12 cellular contexts compared by ENCODE assay signal in the genomic region with DNA sequence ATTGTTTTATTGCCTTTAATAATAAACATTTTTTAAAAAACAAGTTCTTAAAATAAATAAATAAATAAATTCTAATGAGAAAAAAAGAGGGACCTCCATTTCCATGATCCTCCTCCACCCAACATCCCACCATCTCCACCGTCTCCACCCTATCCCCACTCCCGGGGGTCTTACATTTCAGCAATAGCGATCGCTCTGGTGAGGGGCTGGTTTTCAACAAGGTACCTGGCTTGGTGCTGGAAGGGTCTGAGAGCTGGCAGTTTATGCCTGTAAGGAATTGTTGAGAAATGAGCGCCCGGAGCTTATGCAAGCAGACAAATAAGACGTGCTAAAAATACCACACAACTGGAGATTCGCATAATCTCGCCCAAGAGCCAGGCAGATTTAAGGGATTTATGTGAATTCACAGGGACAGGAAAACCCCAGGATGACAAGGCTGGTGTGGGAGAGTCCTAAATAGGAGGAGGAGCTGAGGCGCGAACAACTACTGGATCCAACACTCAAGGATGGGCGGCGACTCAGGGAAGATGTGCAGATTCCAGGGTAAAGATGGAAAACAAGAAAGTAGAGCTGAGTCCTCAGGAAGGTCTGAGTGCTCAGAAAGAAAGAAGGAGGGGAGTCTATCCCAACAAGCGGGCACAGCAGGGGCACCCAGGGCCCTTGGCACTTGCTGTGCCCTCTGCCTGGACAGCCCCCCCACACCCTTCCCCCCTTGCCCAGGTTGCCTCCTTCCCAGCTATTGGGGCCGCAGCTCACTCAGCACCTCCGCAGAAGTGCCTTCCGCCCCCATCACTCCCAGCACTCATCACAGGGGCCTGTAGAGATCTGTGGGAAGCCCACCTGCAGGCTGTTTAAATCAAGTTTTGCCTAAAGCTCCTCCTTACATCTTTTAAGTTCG. TPM values are rescaled to one million over a fixed set of nuclear protein-coding genes. Genes with fewer than 3 reads are reported as not detected.
DNase-seq lines count a peak whose midpoint lies in the region; ATAC-seq, FAIRE-seq and TF ChIP-seq lines count a peak whose summit lies in the region.
"Had no signal": no experiment of that assay in that cellular context is flagged by ENCODE, and none has a peak within 500 bp of the region (broad histone marks: within the 10 kb centered on the region; RNA-seq: fewer than 3 reads in every experiment).

No MANE protein-coding gene starts in this region.

- peak overlapping the region; percentile 11 for H3K4me2 ChIP-seq in astrocyte (ENCODE audit: low read length)
- H3K4me2 ChIP-seq: PC-9 had no signal

- intact Hi-C loops in esophagus muscularis mucosa (cut with DNase I): no loop called here

- H3K36me3 ChIP-seq in H7 (replicated peaks; ENCODE audit: control insufficient read depth, insufficient read depth, low read length) (peaks cover 1% of the 10 kb centered on the region; the same call in 1 of the 2 replicates), astrocyte (ENCODE audit: insufficient read depth, low read length) (no peaks in the 10 kb centered on the region), esophagus muscularis mucosa (peaks cover 0 to 27% (median 0%) of the 10 kb centered on the region in 4 donors)
- H3K36me3 ChIP-seq: breast epithelium had no signal

- POLR2A ChIA-PET in AG04449 (lab: Yijun Ruan, JAX): no interaction called here

- no peaks in the 10 kb centered on the region for H3K9me3 Mint-ChIP-seq in astrocyte (ENCODE audit: unreplicated experiment)

- no peak for TF ChIP-seq EP300 in esophagus muscularis mucosa (IDR thresholded peaks at IDR 0.05)

- 64% methylated on average over 18 of the region's 18 CpGs for WGBS in esophagus muscularis mucosa

- H2AFZ ChIP-seq in astrocyte (ENCODE audit: low read depth, low read length): no peak overlapping the region
- H2AFZ ChIP-seq: PC-9 had no signal

- H3K9me3 ChIP-seq in astrocyte (ENCODE audit: insufficient read depth, low read depth, low read length) (no peaks in the 10 kb centered on the region), esophagus muscularis mucosa (no peaks in the 10 kb centered on the region)
- H3K9me3 ChIP-seq: breast epithelium had no signal

- DNase-seq in AG04449 (ENCODE audit: low read depth, low spot score) (peak; percentile 16), H7 (peak; percentile 85), astrocyte (ENCODE audit: low read depth) (no peak), left kidney (ENCODE audit: low read depth, low spot score) (peak; percentile 44), esophagus muscularis mucosa (ENCODE audit: extremely low spot score) (no peak)
- DNase-seq: NCI-H2029, PC-9 had no signal

- H4K20me1 ChIP-seq in astrocyte (ENCODE audit: insufficient read depth, low read length): no peaks in the 10 kb centered on the region

- no peak for TF ChIP-seq POLR2A in esophagus muscularis mucosa (IDR thresholded peaks at IDR 0.05; ENCODE audit: low read depth)

- peaks cover 5% of the 10 kb centered on the region for H3K27me3 Mint-ChIP-seq in astrocyte (ENCODE audit: low read depth, unreplicated experiment)

- H3K27me3 ChIP-seq in H7 (ENCODE audit: control insufficient read depth, insufficient read depth, low read length) (peaks cover 3% of the 10 kb centered on the region; the same call in 1 of the 2 replicates), astrocyte (ENCODE audit: insufficient read depth, low read length) (no peaks in the 10 kb centered on the region), esophagus muscularis mucosa (peaks cover 0 to 11% (median 0%) of the 10 kb centered on the region in 4 donors)
- H3K27me3 ChIP-seq: breast epithelium had no signal

- no peak overlapping the region for H3K9ac ChIP-seq in astrocyte (ENCODE audit: low read length)

- H3K4me3 Mint-ChIP-seq in astrocyte (ENCODE audit: unreplicated experiment): no peak overlapping the region

- peaks cover 3% of the 10 kb centered on the region for H3K4me1 ChIP-seq in astrocyte (ENCODE audit: insufficient read depth, low read length)
- H3K4me1 ChIP-seq in esophagus muscularis mucosa: peaks cover 7 to 12% (median 9%) of the 10 kb centered on the region in 4 donors
- H3K4me1 ChIP-seq: breast epithelium had no signal

- H3K4me3 ChIP-seq in AG04449 (ENCODE audit: low read depth, low read length) (no peak overlapping the region), H7 (ENCODE audit: insufficient read depth, low read depth, low read length) (peak overlapping the region; percentile 5; the same call in 1 of the 2 replicates), astrocyte (ENCODE audit: insufficient read depth, low read depth, low read length) (no peak overlapping the region), esophagus muscularis mucosa (no peak overlapping the region)
- H3K4me3 ChIP-seq: breast epithelium, PC-9 had no signal

- FAIRE-seq in astrocyte (lab: Jason Lieb, UNC): no peak

- no peak overlapping the region for H3K27ac Mint-ChIP-seq in astrocyte (ENCODE audit: unreplicated experiment)

- H3K36me3 Mint-ChIP-seq in astrocyte (ENCODE audit: low read depth, unreplicated experiment): peaks cover 27% of the 10 kb centered on the region

- H3K27ac ChIP-seq in astrocyte (ENCODE audit: low read depth, low read length) (no peak overlapping the region), esophagus muscularis mucosa (replicated peaks in 1 of 4) (no peak overlapping the region)
- H3K27ac ChIP-seq: breast epithelium, C4-2B, PC-9 had no signal

- no peaks in the 10 kb centered on the region for H3K79me2 ChIP-seq in astrocyte (ENCODE audit: insufficient read depth, low read length)

- CTCF ChIA-PET in AG04449 (lab: Yijun Ruan, JAX): interaction anchor here (0.8 to 3.1 kb wide), 2 partner anchors 14 to 18 kb away, joined by 3 to 17 read pairs; no protein-coding TSS in a partner anchor

- ATAC-seq in HG02642 (IDR thresholded peaks at IDR 0.05; ENCODE audit: poor library complexity, unreplicated experiment) (no peak), GM19328 (IDR thresholded peaks at IDR 0.05; ENCODE audit: unreplicated experiment) (no peak), HG02571 (IDR thresholded peaks at IDR 0.05; ENCODE audit: unreplicated experiment) (no peak)

- TF ChIP-seq CTCF in AG04449 (IDR thresholded peaks at IDR 0.05; ENCODE audit: insufficient read depth, low read length, missing control alignments): no peak
- no peak for TF ChIP-seq CTCF in astrocyte (IDR thresholded peaks at IDR 0.05; ENCODE audit: insufficient read depth, low read depth, low read length)
- no peak for TF ChIP-seq CTCF in esophagus muscularis mucosa (IDR thresholded peaks at IDR 0.05)

- H3K4me1 Mint-ChIP-seq in astrocyte (ENCODE audit: low read depth, unreplicated experiment): no peaks in the 10 kb centered on the region

RNA-seq across cellular contexts. Expression of gene TRIM14, which starts 27.0 kb away (rescaled TPM):
- 3.7 and 3.8 TPM in 2 replicates for total RNA-seq in H7 (2014; rRNA removed; shearing (Covaris generic))
- total RNA-seq in astrocyte (34.1 and 37.6 TPM in 2 replicates), esophagus muscularis mucosa (10 to 100 TPM in 2 of 4 donors, 1 to 10 TPM in 2; 6.1 to 14.9 (median 11.2) TPM)

RNA-seq across cellular contexts. Expression of gene NANS, which starts 35.5 kb away (rescaled TPM):
- total RNA-seq in H7 (2014; rRNA removed; shearing (Covaris generic)): 67.0 and 68.9 TPM in 2 replicates
- total RNA-seq in astrocyte (44.4 and 44.5 TPM in 2 replicates), esophagus muscularis mucosa (10 to 100 TPM; 25.3 to 54.7 (median 37.3) TPM)

Comparison
In these comparisons a context has a peak if more than half of its experiments do, and no peak if none do; other contexts are left out.
1. DNase-seq: peak in AG04449 (single experiment), H7 (single experiment) and left kidney (single experiment); none in astrocyte (single experiment) and esophagus muscularis mucosa (single experiment).